ENCODE assay signal across 1 cellular context in genomic region chr2:138501427-138502252, GRCh38.
A peak's percentile ranks its signal among the peaks of the same experiment; 100 is the strongest.
TF ChIP-seq lines count a peak whose summit lies in the region.

Gene SPOPL, plus strand, starts transcription at chr2:138501770. Its CDS starts 48,447 bp downstream, at chr2:138550217.

TF ChIP-seq in K562, 482 proteins besides CTCF, POLR2A, EP300 and RAD21 (continued from another document and continues in another):
- no peak for TF ChIP-seq ZNF407 (IDR thresholded peaks at IDR 0.05; ENCODE audit: low read depth)
- TF ChIP-seq ZZZ3 (IDR thresholded peaks at IDR 0.05), result no peak
- peak; percentile 82 to 84; a peak in 3 of 4 replicates for TF ChIP-seq NRF1 (conservative IDR thresholded peaks at IDR 0.05 in 1 of 2, IDR thresholded peaks at IDR 0.05 in 1 of 2)
- TF ChIP-seq KLF6 (CRISPR knock-in tag; IDR thresholded peaks at IDR 0.05; ENCODE audit: borderline replicate concordance), result no peak
- TF ChIP-seq VEZF1 (CRISPR knock-in tag; IDR thresholded peaks at IDR 0.05), result peak; percentile 100
- TF ChIP-seq ZNF77 (CRISPR knock-in tag; IDR thresholded peaks at IDR 0.05), result no peak
- TF ChIP-seq FOXA3 (CRISPR knock-in tag; conservative IDR thresholded peaks at IDR 0.05 in 1 of 2, IDR thresholded peaks at IDR 0.05 in 1 of 2), result no peak
- peak; percentile 73 for TF ChIP-seq MGA (IDR thresholded peaks at IDR 0.05)
- TF ChIP-seq ARID3A (IDR thresholded peaks at IDR 0.05; ENCODE audit: borderline replicate concordance, low read depth, low read length), result no peak
- no peak for TF ChIP-seq ZFPM2 (CRISPR knock-in tag; IDR thresholded peaks at IDR 0.05)
- no peak for TF ChIP-seq STAT5B (CRISPR knock-in tag; IDR thresholded peaks at IDR 0.05)
- TF ChIP-seq ZNF764 (CRISPR knock-in tag; IDR thresholded peaks at IDR 0.05; ENCODE audit: low read depth), result no peak
- TF ChIP-seq ZNF76 (CRISPR knock-in tag; IDR thresholded peaks at IDR 0.05; ENCODE audit: borderline replicate concordance), result no peak
- TF ChIP-seq DIDO1 (tag; IDR thresholded peaks at IDR 0.05; ENCODE audit: low read depth), result no peak
- peak; percentile 66 for TF ChIP-seq GABPB1 (CRISPR knock-in tag; IDR thresholded peaks at IDR 0.05)
- TF ChIP-seq TAL1 (IDR thresholded peaks at IDR 0.05), result no peak
- peak; percentile 69 for TF ChIP-seq PCBP1 (IDR thresholded peaks at IDR 0.05; ENCODE audit: low read depth, low read length, poor library complexity, severe bottlenecking)
- peak; percentile 93 for TF ChIP-seq GABPA (tag; conservative IDR thresholded peaks at IDR 0.05; ENCODE audit: low read depth)
- TF ChIP-seq RHOXF2B (CRISPR knock-in tag; conservative IDR thresholded peaks at IDR 0.05), result no peak
- no peak for TF ChIP-seq GTF2B (IDR thresholded peaks at IDR 0.05; ENCODE audit: extremely low read depth, insufficient read length)
- TF ChIP-seq ZNF282 (CRISPR knock-in tag; IDR thresholded peaks at IDR 0.05), result no peak
- TF ChIP-seq FOXJ3 (CRISPR knock-in tag; IDR thresholded peaks at IDR 0.05), result no peak
- no peak for TF ChIP-seq REST (CRISPR knock-in tag; IDR thresholded peaks at IDR 0.05; ENCODE audit: low read depth)
